ENCODE assay signal across 7 cellular contexts in genomic region chr6:146770965-146771735, GRCh38.
DNase-seq lines count a peak whose midpoint lies in the region; ATAC-seq lines count a peak whose summit lies in the region.

No MANE protein-coding gene starts in this region.

- no peaks in the 10 kb centered on the region for H3K36me3 Mint-ChIP-seq in activated CD4-positive, alpha-beta memory T cell treated with anti-CD3 and anti-CD28 coated beads, Interleukin-2, amount 10 ng/mL, durations not matched to agents 7 days and 5 days (ENCODE audit: low read depth)
- H3K36me3 Mint-ChIP-seq in stimulated activated naive B cell treated with anti-CD40 and anti-IgM and Interleukin-4, amounts not matched to agents 10 μg/mL and 1 μg/mL and 100 μg/mL, for 72 hours: no peaks in the 10 kb centered on the region

- POLR2A ChIA-PET in activated CD4-positive, alpha-beta memory T cell treated with anti-CD3 and anti-CD28 coated beads, Interleukin-2, amount 10 ng/mL, durations not matched to agents 7 days and 5 days (lab: Charles Lee): no interaction called here

- H3K4me1 Mint-ChIP-seq in activated CD4-positive, alpha-beta memory T cell treated with anti-CD3 and anti-CD28 coated beads, Interleukin-2, amount 10 ng/mL, durations not matched to agents 7 days and 5 days: peaks cover 17% of the 10 kb centered on the region
- H3K4me1 Mint-ChIP-seq in stimulated activated naive B cell treated with anti-CD40 and anti-IgM and Interleukin-4, amounts not matched to agents 10 μg/mL and 1 μg/mL and 100 μg/mL, for 72 hours: peaks cover 5 to 13% of the 10 kb centered on the region in 2 donors

- ATAC-seq in HG03378 (IDR thresholded peaks at IDR 0.05; ENCODE audit: unreplicated experiment) (peak; percentile 41), left cardiac atrium (peak in 1 of 2 donors; percentile 86), HG03439 (IDR thresholded peaks at IDR 0.05; ENCODE audit: unreplicated experiment) (no peak)
- peak; percentile 34 to 47 for ATAC-seq in stimulated activated naive B cell treated with anti-CD40 and anti-IgM and Interleukin-4, amounts not matched to agents 10 μg/mL and 1 μg/mL and 100 μg/mL, for 72 hours (replicated peaks)

- peak overlapping the region; percentile 49 for H3K27ac Mint-ChIP-seq in activated CD4-positive, alpha-beta memory T cell treated with anti-CD3 and anti-CD28 coated beads, Interleukin-2, amount 10 ng/mL, durations not matched to agents 7 days and 5 days
- no peak overlapping the region for H3K27ac Mint-ChIP-seq in stimulated activated naive B cell treated with anti-CD40 and anti-IgM and Interleukin-4, amounts not matched to agents 10 μg/mL and 1 μg/mL and 100 μg/mL, for 72 hours

- peak; percentile 66 for DNase-seq in activated CD4-positive, alpha-beta memory T cell treated with anti-CD3 and anti-CD28 coated beads, Interleukin-2, amount 10 ng/mL, durations not matched to agents 7 days and 5 days
- peak; percentile 57 for DNase-seq in left cardiac atrium
- DNase-seq in stimulated activated naive B cell treated with anti-CD40 and anti-IgM and Interleukin-4, amounts not matched to agents 10 μg/mL and 1 μg/mL and 100 μg/mL, for 72 hours: no peak
- DNase-seq in D341Med (ENCODE audit: low spot score): no peak
- no peak for DNase-seq in NCI-H1930 (lab: John Stamatoyannopoulos, UW)

- H3K4me3 Mint-ChIP-seq in activated CD4-positive, alpha-beta memory T cell treated with anti-CD3 and anti-CD28 coated beads, Interleukin-2, amount 10 ng/mL, durations not matched to agents 7 days and 5 days: peak overlapping the region; percentile 54
- H3K4me3 Mint-ChIP-seq in stimulated activated naive B cell treated with anti-CD40 and anti-IgM and Interleukin-4, amounts not matched to agents 10 μg/mL and 1 μg/mL and 100 μg/mL, for 72 hours: no peak overlapping the region

- no peaks in the 10 kb centered on the region for H3K9me3 Mint-ChIP-seq in activated CD4-positive, alpha-beta memory T cell treated with anti-CD3 and anti-CD28 coated beads, Interleukin-2, amount 10 ng/mL, durations not matched to agents 7 days and 5 days
- H3K9me3 Mint-ChIP-seq in stimulated activated naive B cell treated with anti-CD40 and anti-IgM and Interleukin-4, amounts not matched to agents 10 μg/mL and 1 μg/mL and 100 μg/mL, for 72 hours: no peaks in the 10 kb centered on the region

- CTCF ChIA-PET in activated CD4-positive, alpha-beta memory T cell treated with anti-CD3 and anti-CD28 coated beads, Interleukin-2, amount 10 ng/mL, durations not matched to agents 7 days and 5 days (lab: Charles Lee): no interaction called here

- intact Hi-C loops in left cardiac atrium (cut with DNase I): no loop called here

- H3K27me3 Mint-ChIP-seq in activated CD4-positive, alpha-beta memory T cell treated with anti-CD3 and anti-CD28 coated beads, Interleukin-2, amount 10 ng/mL, durations not matched to agents 7 days and 5 days: peaks cover 2% of the 10 kb centered on the region
- peaks cover 27 to 33% of the 10 kb centered on the region in 2 donors for H3K27me3 Mint-ChIP-seq in stimulated activated naive B cell treated with anti-CD40 and anti-IgM and Interleukin-4, amounts not matched to agents 10 μg/mL and 1 μg/mL and 100 μg/mL, for 72 hours

Comparison
In these comparisons a context has a peak if more than half of its experiments do, and no peak if none do; other contexts are left out.
1. DNase-seq: peak in activated CD4-positive, alpha-beta memory T cell treated with anti-CD3 and anti-CD28 coated beads, Interleukin-2, amount 10 ng/mL, durations not matched to agents 7 days and 5 days (single experiment) and left cardiac atrium (single experiment); none in stimulated activated naive B cell treated with anti-CD40 and anti-IgM and Interleukin-4, amounts not matched to agents 10 μg/mL and 1 μg/mL and 100 μg/mL, for 72 hours (single experiment), D341Med (single experiment) and NCI-H1930 (0 of 2).